Comparison of ENCODE assay signal across 9 cellular contexts in the genomic region with DNA sequence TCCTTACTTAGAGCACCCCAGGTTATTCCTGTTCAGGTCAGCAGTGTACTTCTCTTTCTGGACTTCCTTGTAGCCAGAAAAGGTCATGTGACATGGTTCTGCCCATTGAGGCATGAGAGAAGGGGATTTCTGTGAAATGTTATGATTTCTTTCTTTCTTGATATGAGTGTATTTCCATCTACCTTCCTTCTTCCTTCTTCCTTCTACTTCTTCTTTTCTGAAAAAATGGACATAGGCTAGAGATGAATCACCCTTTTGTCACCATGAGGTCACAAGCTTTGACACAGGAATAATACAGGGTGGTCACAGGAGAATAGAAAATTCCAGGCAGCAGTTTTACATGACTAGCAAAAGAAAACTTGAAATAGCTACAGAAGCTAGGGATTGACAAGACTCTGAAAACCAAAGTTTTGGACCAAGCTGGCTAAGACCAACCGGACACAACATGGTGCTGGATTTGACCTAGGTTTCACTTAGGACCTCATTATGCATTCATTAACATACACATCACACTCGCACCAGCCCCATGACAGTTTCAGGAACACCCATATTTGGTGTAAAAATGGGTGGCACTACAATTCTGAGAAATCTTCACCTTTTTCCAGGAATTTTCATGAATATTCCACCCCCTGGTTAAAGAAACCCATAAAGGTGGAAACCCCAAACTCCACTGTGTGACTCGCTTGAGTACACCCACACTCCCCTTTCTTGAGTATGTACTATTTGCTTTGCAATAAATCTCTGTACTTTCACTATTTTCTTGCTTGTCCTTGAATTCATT. TPM values are rescaled to one million over a fixed set of nuclear protein-coding genes. Genes with fewer than 3 reads are reported as not detected.
DNase-seq lines count a peak whose midpoint lies in the region; ATAC-seq, FAIRE-seq and TF ChIP-seq lines count a peak whose summit lies in the region.
"Had no signal": no experiment of that assay in that cellular context is flagged by ENCODE, and none has a peak within 500 bp of the region (broad histone marks: within the 10 kb centered on the region; RNA-seq: fewer than 3 reads in every experiment).

No MANE protein-coding gene starts in this region.

- no peaks in the 10 kb centered on the region for H3K27me3 ChIP-seq in upper lobe of right lung

- no peak overlapping the region for H3K27ac ChIP-seq in upper lobe of right lung

- no peak for FAIRE-seq in frontal cortex (lab: Jason Lieb, UNC)

- intact Hi-C loops in upper lobe of right lung (cut with DNase I): no loop called here

- no peaks in the 10 kb centered on the region for H3K36me3 ChIP-seq in upper lobe of right lung

- no peak overlapping the region for H3K4me3 ChIP-seq in upper lobe of right lung

- ATAC-seq in HG02884 (IDR thresholded peaks at IDR 0.05; ENCODE audit: unreplicated experiment) (peak; percentile 75), upper lobe of right lung (peak; percentile 52), HG03025 (IDR thresholded peaks at IDR 0.05; ENCODE audit: low FRiP score, unreplicated experiment) (no peak)

- peak; percentile 14 for DNase-seq in stimulated activated CD4-positive, alpha-beta T cell treated with anti-CD3 and anti-CD28 coated beads, Interleukin-15, amount 100 ng/mL, for 24 hours
- DNase-seq in stimulated activated CD4-positive, alpha-beta T cell treated with anti-CD3 and anti-CD28 coated beads, Interleukin-1b, Interleukin-23, amount 100 ng/mL, for 48 hours: no peak
- DNase-seq in RKO (ENCODE audit: low spot score): peak; percentile 43
- no peak for DNase-seq in upper lobe of right lung
- no peak for DNase-seq in frontal cortex (ENCODE audit: low spot score in 2 of 2)
- no peak for DNase-seq in NK-92 treated with Interleukin-12 subunit alpha and Interleukin-12 subunit beta, amount 100 ng/mL, for 24 hours (lab: John Stamatoyannopoulos, UW)
- DNase-seq: NCI-H146 had no signal

- H3K4me1 ChIP-seq in upper lobe of right lung: no peaks in the 10 kb centered on the region

- H3K9me3 ChIP-seq in upper lobe of right lung: no peaks in the 10 kb centered on the region

- no peak for TF ChIP-seq CTCF in upper lobe of right lung (IDR thresholded peaks at IDR 0.05)

RNA-seq across cellular contexts. Expression of a gene that starts 21.2 kb away (rescaled TPM):
- total RNA-seq in upper lobe of right lung: 5.8 TPM
- total RNA-seq in frontal cortex: 64.0 TPM

RNA-seq across cellular contexts. Expression of a gene that starts 27.6 kb away (rescaled TPM):
- not detected for total RNA-seq in upper lobe of right lung
- not detected for total RNA-seq in frontal cortex

Comparison
In these comparisons a context has a peak if more than half of its experiments do, and no peak if none do; other contexts are left out.
1. DNase-seq: peak in stimulated activated CD4-positive, alpha-beta T cell treated with anti-CD3 and anti-CD28 coated beads, Interleukin-15, amount 100 ng/mL, for 24 hours (single experiment) and RKO (single experiment); none in stimulated activated CD4-positive, alpha-beta T cell treated with anti-CD3 and anti-CD28 coated beads, Interleukin-1b, Interleukin-23, amount 100 ng/mL, for 48 hours (single experiment), upper lobe of right lung (single experiment), frontal cortex (0 of 2) and NK-92 treated with Interleukin-12 subunit alpha and Interleukin-12 subunit beta, amount 100 ng/mL, for 24 hours (single experiment).